Comparison of ENCODE assay signal across 21 cellular contexts in the genomic region with DNA sequence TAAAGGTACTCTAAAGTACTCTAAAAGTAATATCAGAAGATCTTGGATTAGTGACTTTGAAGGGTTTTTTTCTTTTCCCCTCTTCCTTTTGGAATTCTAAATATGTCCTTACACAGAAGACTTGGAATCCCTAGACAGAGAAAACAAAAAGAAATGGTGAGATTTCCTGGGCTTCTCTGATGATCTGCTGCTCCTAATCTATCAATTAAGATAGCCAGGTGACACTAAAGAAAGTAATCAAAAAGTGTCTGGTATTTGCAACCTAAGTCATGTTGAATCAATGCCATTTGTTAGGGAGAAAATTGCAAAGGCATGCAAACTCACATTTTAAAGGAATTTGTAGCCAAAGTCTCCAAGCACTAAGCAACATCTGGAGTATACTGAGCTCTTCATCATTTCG. TPM values are rescaled to one million over a fixed set of nuclear protein-coding genes. Genes with fewer than 3 reads are reported as not detected.
"Had no signal": no experiment of that assay in that cellular context is flagged by ENCODE, and none has a peak within 500 bp of the region (broad histone marks: within the 10 kb centered on the region; RNA-seq: fewer than 3 reads in every experiment).

No MANE protein-coding gene starts in this region.

- H3K9me3 Mint-ChIP-seq: activated CD4-positive, alpha-beta T cell treated with anti-CD3 and anti-CD28 coated beads, Interleukin-2, amount 10 ng/mL, durations not matched to agents 24 days and 14 days; activated CD8-positive, alpha-beta T cell treated with anti-CD3 and anti-CD28 coated beads for 36 hours; activated naive CD4-positive, alpha-beta T cell treated with anti-CD3 and anti-CD28 coated beads for 36 hours; activated T-helper 2 cell treated with anti-CD3 and anti-CD28 coated beads, Interferon-gamma antibody, Interleukin-2, Interleukin-4, amounts not matched to agents 10 μg/mL and 5 μg/mL and 100 μg/mL, durations not matched to agents 14 hours and 24 hours and 36 hours; neural crest cell had no signal

- H3K27ac Mint-ChIP-seq: activated CD4-positive, alpha-beta T cell treated with anti-CD3 and anti-CD28 coated beads, Interleukin-2, amount 10 ng/mL, durations not matched to agents 24 days and 14 days; activated CD8-positive, alpha-beta T cell treated with anti-CD3 and anti-CD28 coated beads for 36 hours; activated naive CD4-positive, alpha-beta T cell treated with anti-CD3 and anti-CD28 coated beads for 36 hours; activated T-helper 2 cell treated with anti-CD3 and anti-CD28 coated beads, Interferon-gamma antibody, Interleukin-2, Interleukin-4, amounts not matched to agents 10 μg/mL and 5 μg/mL and 100 μg/mL, durations not matched to agents 14 hours and 24 hours and 36 hours had no signal

- ATAC-seq: activated CD8-positive, alpha-beta T cell treated with anti-CD3 and anti-CD28 coated beads for 36 hours; gastroesophageal sphincter; heart left ventricle; left lobe of liver; right cardiac atrium had no signal

- H3K4me3 Mint-ChIP-seq: activated CD4-positive, alpha-beta T cell treated with anti-CD3 and anti-CD28 coated beads, Interleukin-2, amount 10 ng/mL, durations not matched to agents 24 days and 14 days; activated CD8-positive, alpha-beta T cell treated with anti-CD3 and anti-CD28 coated beads for 36 hours; activated naive CD4-positive, alpha-beta T cell treated with anti-CD3 and anti-CD28 coated beads for 36 hours; neural crest cell had no signal

- H3K4me3 ChIP-seq: gastroesophageal sphincter, heart left ventricle, lung, prostate gland, stomach, upper lobe of left lung had no signal

- H3K27me3 ChIP-seq: brain microvascular endothelial cell, gastroesophageal sphincter, heart left ventricle, stomach, upper lobe of left lung had no signal

- H3K4me1 ChIP-seq: gastroesophageal sphincter, heart left ventricle, prostate gland, stomach, upper lobe of left lung had no signal

- H3K9me3 ChIP-seq: gastroesophageal sphincter, heart left ventricle, prostate gland, stomach, upper lobe of left lung had no signal

- H3K36me3 ChIP-seq: brain microvascular endothelial cell, gastroesophageal sphincter, heart left ventricle, prostate gland, stomach, upper lobe of left lung had no signal

- H3K27me3 Mint-ChIP-seq: activated CD4-positive, alpha-beta T cell treated with anti-CD3 and anti-CD28 coated beads, Interleukin-2, amount 10 ng/mL, durations not matched to agents 24 days and 14 days; activated CD8-positive, alpha-beta T cell treated with anti-CD3 and anti-CD28 coated beads for 36 hours had no signal

- H3K27ac ChIP-seq: brain microvascular endothelial cell, gastroesophageal sphincter, heart left ventricle, prostate gland, stomach, upper lobe of left lung had no signal

- H3K4me1 Mint-ChIP-seq: activated CD4-positive, alpha-beta T cell treated with anti-CD3 and anti-CD28 coated beads, Interleukin-2, amount 10 ng/mL, durations not matched to agents 24 days and 14 days had no signal

- DNase-seq: activated CD4-positive, alpha-beta T cell treated with anti-CD3 and anti-CD28 coated beads, Interleukin-2, amount 10 ng/mL, durations not matched to agents 24 days and 14 days; activated CD8-positive, alpha-beta T cell treated with anti-CD3 and anti-CD28 coated beads for 36 hours; activated naive CD4-positive, alpha-beta T cell treated with anti-CD3 and anti-CD28 coated beads for 36 hours; activated T-cell treated with anti-CD3 and anti-CD28 coated beads, Interleukin-2, amount 50 U/mL, for 1 hour; anterior cingulate cortex; brain microvascular endothelial cell; cortex of kidney; heart left ventricle; kidney; right cardiac atrium; stimulated activated CD4-positive, alpha-beta T cell treated with anti-CD3 and anti-CD28 coated beads, Interleukin-4, amount 100 ng/mL, for 1 hour; stomach; T1000; upper lobe of left lung had no signal

RNA-seq across cellular contexts. Expression of a gene that starts 29.5 kb away (rescaled TPM):
- total RNA-seq: T-helper 1 cell treated with Interleukin-12 subunit alpha and Interleukin-12 subunit beta and Interleukin-4 antibody, amounts not matched to agents 30 ng/mL and 1 ng/mL, for 36 hours had no signal
